23 cellular contexts compared by ENCODE assay signal in genomic region chr18:69784840-69785239, GRCh38.
"Had no signal": no experiment of that assay in that cellular context is flagged by ENCODE, and none has a peak within 500 bp of the region (broad histone marks: within the 10 kb centered on the region; RNA-seq: fewer than 3 reads in every experiment).

No MANE protein-coding gene starts in this region.

- H3K36me3 Mint-ChIP-seq: natural killer cell treated with Interleukin-12 subunit alpha and Interleukin-12 subunit beta and Interleukin-15 and Interleukin-18, amount 100 ng/mL, for 72 hours; neural progenitor cell; stimulated activated effector memory CD8-positive, alpha-beta T cell treated with anti-CD3 and anti-CD28 coated beads, Interleukin-12 subunit alpha, Interleukin-12 subunit beta, amount 100 ng/mL, for 72 hours; stimulated activated naive B cell treated with anti-CD40 and anti-IgM and Interleukin-4, amounts not matched to agents 10 μg/mL and 1 μg/mL and 100 μg/mL, for 72 hours had no signal

- H3K27me3 Mint-ChIP-seq: natural killer cell treated with Interleukin-12 subunit alpha and Interleukin-12 subunit beta and Interleukin-15 and Interleukin-18, amount 100 ng/mL, for 72 hours; stimulated activated naive B cell treated with anti-CD40 and anti-IgM and Interleukin-4, amounts not matched to agents 10 μg/mL and 1 μg/mL and 100 μg/mL, for 72 hours; stimulated activated naive CD8-positive, alpha-beta T cell treated with anti-CD3 and anti-CD28 coated beads, Interleukin-15, Interleukin-2, amounts not matched to agents 100 ng/mL and 50 ng/mL, for 24 hours had no signal

- DNase-seq: naive thymus-derived CD8-positive, alpha-beta T cell; nephron progenitor cell; occipital lobe; pancreas; psoas muscle; right cardiac atrium; right lobe of liver; sigmoid colon; small intestine; stimulated activated CD4-positive, alpha-beta T cell treated with anti-CD3 and anti-CD28 coated beads, Interleukin-15, amount 100 ng/mL, for 24 hours; stimulated activated CD4-positive, alpha-beta T cell treated with anti-CD3 and anti-CD28 coated beads, Interleukin-2, amount 100 ng/mL, for 24 hours; stimulated activated CD4-positive, alpha-beta T cell treated with anti-CD3 and anti-CD28 coated beads, Interleukin-2, amount 100 ng/mL, for 48 hours; stimulated activated CD4-positive, alpha-beta T cell treated with anti-CD3 and anti-CD28 coated beads, Interleukin-4, amount 100 ng/mL, for 24 hours; stimulated activated naive B cell treated with anti-CD40 and anti-IgM and Interleukin-4, amounts not matched to agents 10 μg/mL and 1 μg/mL and 100 μg/mL, for 72 hours; stimulated activated naive CD4-positive, alpha-beta T cell treated with Interleukin-2 at 50 U/mL for 16 hours; stomach; thyroid gland; trophoblast cell; upper lobe of left lung had no signal

- H3K9me3 Mint-ChIP-seq: naive thymus-derived CD8-positive, alpha-beta T cell; natural killer cell treated with Interleukin-12 subunit alpha and Interleukin-12 subunit beta and Interleukin-15 and Interleukin-18, amount 100 ng/mL, for 72 hours; nephron progenitor cell; neural progenitor cell; stimulated activated effector memory CD8-positive, alpha-beta T cell treated with anti-CD3 and anti-CD28 coated beads, Interleukin-12 subunit alpha, Interleukin-12 subunit beta, amount 100 ng/mL, for 72 hours; stimulated activated naive B cell treated with anti-CD40 and anti-IgM and Interleukin-4, amounts not matched to agents 10 μg/mL and 1 μg/mL and 100 μg/mL, for 72 hours; stimulated activated naive CD8-positive, alpha-beta T cell treated with anti-CD3 and anti-CD28 coated beads, Interleukin-15, Interleukin-2, amounts not matched to agents 100 ng/mL and 50 ng/mL, for 24 hours had no signal

- H3K27ac Mint-ChIP-seq: naive thymus-derived CD8-positive, alpha-beta T cell; nephron progenitor cell; neural progenitor cell; stimulated activated effector memory CD8-positive, alpha-beta T cell treated with anti-CD3 and anti-CD28 coated beads, Interleukin-12 subunit alpha, Interleukin-12 subunit beta, amount 100 ng/mL, for 72 hours; stimulated activated naive B cell treated with anti-CD40 and anti-IgM and Interleukin-4, amounts not matched to agents 10 μg/mL and 1 μg/mL and 100 μg/mL, for 72 hours; stimulated activated naive CD8-positive, alpha-beta T cell treated with anti-CD3 and anti-CD28 coated beads, Interleukin-15, Interleukin-2, amounts not matched to agents 100 ng/mL and 50 ng/mL, for 24 hours had no signal

- H3K4me1 Mint-ChIP-seq: naive thymus-derived CD8-positive, alpha-beta T cell; nephron progenitor cell; stimulated activated naive B cell treated with anti-CD40 and anti-IgM and Interleukin-4, amounts not matched to agents 10 μg/mL and 1 μg/mL and 100 μg/mL, for 72 hours had no signal

- H3K4me3 Mint-ChIP-seq: naive thymus-derived CD8-positive, alpha-beta T cell; natural killer cell treated with Interleukin-12 subunit alpha and Interleukin-12 subunit beta and Interleukin-15 and Interleukin-18, amount 100 ng/mL, for 72 hours; nephron progenitor cell; neural progenitor cell; stimulated activated effector memory CD8-positive, alpha-beta T cell treated with anti-CD3 and anti-CD28 coated beads, Interleukin-12 subunit alpha, Interleukin-12 subunit beta, amount 100 ng/mL, for 72 hours; stimulated activated naive B cell treated with anti-CD40 and anti-IgM and Interleukin-4, amounts not matched to agents 10 μg/mL and 1 μg/mL and 100 μg/mL, for 72 hours; stimulated activated naive CD8-positive, alpha-beta T cell treated with anti-CD3 and anti-CD28 coated beads, Interleukin-15, Interleukin-2, amounts not matched to agents 100 ng/mL and 50 ng/mL, for 24 hours had no signal
